1 cellular context compared by ENCODE assay signal in genomic region chr19:17555929-17556813, GRCh38.
A peak's percentile ranks its signal among the peaks of the same experiment; 100 is the strongest.
TF ChIP-seq lines count a peak whose summit lies in the region.

No MANE protein-coding gene starts in this region.

TF ChIP-seq in HepG2, 621 proteins besides CTCF, POLR2A, EP300 and RAD21 (continued from another document and continues in another):
- TF ChIP-seq ZNF710 (CRISPR knock-in tag; IDR thresholded peaks at IDR 0.05; ENCODE audit: borderline replicate concordance) (peak; percentile 30; the same call in 1 of the 2 replicates), HMGA1 (CRISPR knock-in tag; conservative IDR thresholded peaks at IDR 0.05) (no peak), AGO2 (optimal IDR thresholded peaks at IDR 0.05; ENCODE audit: low read depth, low read length) (no peak), ZNF335 (CRISPR knock-in tag; IDR thresholded peaks at IDR 0.05) (0 out of 2 replicates have a peak, but pooled peaks have one; percentile 24), KAT7 (CRISPR knock-in tag; IDR thresholded peaks at IDR 0.05; ENCODE audit: borderline replicate concordance) (no peak), MIER3 (CRISPR knock-in tag; IDR thresholded peaks at IDR 0.05; ENCODE audit: borderline replicate concordance) (no peak), ZFY (CRISPR knock-in tag; IDR thresholded peaks at IDR 0.05) (peak; percentile 66), ZNF7 (CRISPR knock-in tag; IDR thresholded peaks at IDR 0.05) (no peak), E2F5 (CRISPR knock-in tag; conservative IDR thresholded peaks at IDR 0.05) (0 out of 2 replicates have a peak, but pooled peaks have one; percentile 8), ZNF724P (CRISPR knock-in tag; IDR thresholded peaks at IDR 0.05; ENCODE audit: borderline replicate concordance) (no peak), MLX (CRISPR knock-in tag; IDR thresholded peaks at IDR 0.05) (no peak), U2AF2 (IDR thresholded peaks at IDR 0.05; ENCODE audit: low read depth, low read length) (no peak), IKZF4 (CRISPR knock-in tag; IDR thresholded peaks at IDR 0.05; ENCODE audit: borderline replicate concordance, low read depth, not compliant biosample characterization) (no peak), ZNF205 (CRISPR knock-in tag; IDR thresholded peaks at IDR 0.05) (no peak), SMAD1 (CRISPR knock-in tag; IDR thresholded peaks at IDR 0.05; ENCODE audit: borderline replicate concordance, low read depth) (peak; percentile 84), SRSF1 (optimal IDR thresholded peaks at IDR 0.05; ENCODE audit: low read depth, low read length) (no peak), NFE2L2 (IDR thresholded peaks at IDR 0.05; ENCODE audit: low read length) (no peak), ZHX2 (IDR thresholded peaks at IDR 0.05; ENCODE audit: low read depth) (no peak), ZHX2 (CRISPR knock-in tag; IDR thresholded peaks at IDR 0.05; ENCODE audit: borderline replicate concordance) (no peak), SIX1 (CRISPR knock-in tag; IDR thresholded peaks at IDR 0.05; ENCODE audit: borderline replicate concordance) (no peak), ELF4 (CRISPR knock-in tag; IDR thresholded peaks at IDR 0.05; ENCODE audit: borderline replicate concordance) (no peak), NFE2 (CRISPR knock-in tag; IDR thresholded peaks at IDR 0.05) (no peak), FOXA1 (IDR thresholded peaks at IDR 0.05) (no peak), FOXA1 (CRISPR knock-in tag; IDR thresholded peaks at IDR 0.05) (no peak), ZSCAN20 (CRISPR knock-in tag; IDR thresholded peaks at IDR 0.05; ENCODE audit: borderline replicate concordance) (no peak), ZNF331 (CRISPR knock-in tag; IDR thresholded peaks at IDR 0.05) (no peak), ZNF225 (CRISPR knock-in tag; IDR thresholded peaks at IDR 0.05) (no peak), KDM6A (CRISPR knock-in tag; IDR thresholded peaks at IDR 0.05; ENCODE audit: low read depth) (no peak), HDAC6 (IDR thresholded peaks at IDR 0.05; ENCODE audit: low read depth, low read length) (no peak), IRX3 (CRISPR knock-in tag; IDR thresholded peaks at IDR 0.05; ENCODE audit: borderline replicate concordance, low read depth) (no peak), HOXA3 (CRISPR knock-in tag; IDR thresholded peaks at IDR 0.05) (peak; percentile 59), ZNF276 (CRISPR knock-in tag; IDR thresholded peaks at IDR 0.05; ENCODE audit: low read depth) (no peak), ZNF616 (CRISPR knock-in tag; IDR thresholded peaks at IDR 0.05; ENCODE audit: low read depth) (no peak), RBFOX2 (IDR thresholded peaks at IDR 0.05; ENCODE audit: low read depth, low read length) (peak; percentile 67), ZNF234 (CRISPR knock-in tag; conservative IDR thresholded peaks at IDR 0.05) (no peak), ARID2 (CRISPR knock-in tag; IDR thresholded peaks at IDR 0.05; ENCODE audit: borderline replicate concordance) (no peak)
- TF ChIP-seq, protein P1, sequence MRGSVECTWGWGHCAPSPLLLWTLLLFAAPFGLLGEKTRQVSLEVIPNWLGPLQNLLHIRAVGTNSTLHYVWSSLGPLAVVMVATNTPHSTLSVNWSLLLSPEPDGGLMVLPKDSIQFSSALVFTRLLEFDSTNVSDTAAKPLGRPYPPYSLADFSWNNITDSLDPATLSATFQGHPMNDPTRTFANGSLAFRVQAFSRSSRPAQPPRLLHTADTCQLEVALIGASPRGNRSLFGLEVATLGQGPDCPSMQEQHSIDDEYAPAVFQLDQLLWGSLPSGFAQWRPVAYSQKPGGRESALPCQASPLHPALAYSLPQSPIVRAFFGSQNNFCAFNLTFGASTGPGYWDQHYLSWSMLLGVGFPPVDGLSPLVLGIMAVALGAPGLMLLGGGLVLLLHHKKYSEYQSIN (CRISPR knock-in tag; IDR thresholded peaks at IDR 0.05; ENCODE audit: borderline replicate concordance): no peak
- TF ChIP-seq, protein P2, sequence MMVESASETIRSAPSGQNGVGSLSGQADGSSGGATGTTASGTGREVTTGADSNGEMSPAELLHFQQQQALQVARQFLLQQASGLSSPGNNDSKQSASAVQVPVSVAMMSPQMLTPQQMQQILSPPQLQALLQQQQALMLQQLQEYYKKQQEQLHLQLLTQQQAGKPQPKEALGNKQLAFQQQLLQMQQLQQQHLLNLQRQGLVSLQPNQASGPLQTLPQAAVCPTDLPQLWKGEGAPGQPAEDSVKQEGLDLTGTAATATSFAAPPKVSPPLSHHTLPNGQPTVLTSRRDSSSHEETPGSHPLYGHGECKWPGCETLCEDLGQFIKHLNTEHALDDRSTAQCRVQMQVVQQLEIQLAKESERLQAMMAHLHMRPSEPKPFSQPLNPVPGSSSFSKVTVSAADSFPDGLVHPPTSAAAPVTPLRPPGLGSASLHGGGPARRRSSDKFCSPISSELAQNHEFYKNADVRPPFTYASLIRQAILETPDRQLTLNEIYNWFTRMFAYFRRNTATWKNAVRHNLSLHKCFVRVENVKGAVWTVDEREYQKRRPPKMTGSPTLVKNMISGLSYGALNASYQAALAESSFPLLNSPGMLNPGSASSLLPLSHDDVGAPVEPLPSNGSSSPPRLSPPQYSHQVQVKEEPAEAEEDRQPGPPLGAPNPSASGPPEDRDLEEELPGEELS (CRISPR knock-in tag; IDR thresholded peaks at IDR 0.05): peak; percentile 43; the same call in 1 of the 2 replicates
- TF ChIP-seq, protein P3, sequence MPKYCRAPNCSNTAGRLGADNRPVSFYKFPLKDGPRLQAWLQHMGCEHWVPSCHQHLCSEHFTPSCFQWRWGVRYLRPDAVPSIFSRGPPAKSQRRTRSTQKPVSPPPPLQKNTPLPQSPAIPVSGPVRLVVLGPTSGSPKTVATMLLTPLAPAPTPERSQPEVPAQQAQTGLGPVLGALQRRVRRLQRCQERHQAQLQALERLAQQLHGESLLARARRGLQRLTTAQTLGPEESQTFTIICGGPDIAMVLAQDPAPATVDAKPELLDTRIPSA (CRISPR knock-in tag; IDR thresholded peaks at IDR 0.05; ENCODE audit: borderline replicate concordance): no peak
- TF ChIP-seq, protein P4, sequence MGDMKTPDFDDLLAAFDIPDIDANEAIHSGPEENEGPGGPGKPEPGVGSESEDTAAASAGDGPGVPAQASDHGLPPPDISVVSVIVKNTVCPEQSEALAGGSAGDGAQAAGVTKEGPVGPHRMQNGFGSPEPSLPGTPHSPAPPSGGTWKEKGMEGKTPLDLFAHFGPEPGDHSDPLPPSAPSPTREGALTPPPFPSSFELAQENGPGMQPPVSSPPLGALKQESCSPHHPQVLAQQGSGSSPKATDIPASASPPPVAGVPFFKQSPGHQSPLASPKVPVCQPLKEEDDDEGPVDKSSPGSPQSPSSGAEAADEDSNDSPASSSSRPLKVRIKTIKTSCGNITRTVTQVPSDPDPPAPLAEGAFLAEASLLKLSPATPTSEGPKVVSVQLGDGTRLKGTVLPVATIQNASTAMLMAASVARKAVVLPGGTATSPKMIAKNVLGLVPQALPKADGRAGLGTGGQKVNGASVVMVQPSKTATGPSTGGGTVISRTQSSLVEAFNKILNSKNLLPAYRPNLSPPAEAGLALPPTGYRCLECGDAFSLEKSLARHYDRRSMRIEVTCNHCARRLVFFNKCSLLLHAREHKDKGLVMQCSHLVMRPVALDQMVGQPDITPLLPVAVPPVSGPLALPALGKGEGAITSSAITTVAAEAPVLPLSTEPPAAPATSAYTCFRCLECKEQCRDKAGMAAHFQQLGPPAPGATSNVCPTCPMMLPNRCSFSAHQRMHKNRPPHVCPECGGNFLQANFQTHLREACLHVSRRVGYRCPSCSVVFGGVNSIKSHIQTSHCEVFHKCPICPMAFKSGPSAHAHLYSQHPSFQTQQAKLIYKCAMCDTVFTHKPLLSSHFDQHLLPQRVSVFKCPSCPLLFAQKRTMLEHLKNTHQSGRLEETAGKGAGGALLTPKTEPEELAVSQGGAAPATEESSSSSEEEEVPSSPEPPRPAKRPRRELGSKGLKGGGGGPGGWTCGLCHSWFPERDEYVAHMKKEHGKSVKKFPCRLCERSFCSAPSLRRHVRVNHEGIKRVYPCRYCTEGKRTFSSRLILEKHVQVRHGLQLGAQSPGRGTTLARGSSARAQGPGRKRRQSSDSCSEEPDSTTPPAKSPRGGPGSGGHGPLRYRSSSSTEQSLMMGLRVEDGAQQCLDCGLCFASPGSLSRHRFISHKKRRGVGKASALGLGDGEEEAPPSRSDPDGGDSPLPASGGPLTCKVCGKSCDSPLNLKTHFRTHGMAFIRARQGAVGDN (CRISPR knock-in tag; IDR thresholded peaks at IDR 0.05): peak; percentile 71
- TF ChIP-seq, protein P5, sequence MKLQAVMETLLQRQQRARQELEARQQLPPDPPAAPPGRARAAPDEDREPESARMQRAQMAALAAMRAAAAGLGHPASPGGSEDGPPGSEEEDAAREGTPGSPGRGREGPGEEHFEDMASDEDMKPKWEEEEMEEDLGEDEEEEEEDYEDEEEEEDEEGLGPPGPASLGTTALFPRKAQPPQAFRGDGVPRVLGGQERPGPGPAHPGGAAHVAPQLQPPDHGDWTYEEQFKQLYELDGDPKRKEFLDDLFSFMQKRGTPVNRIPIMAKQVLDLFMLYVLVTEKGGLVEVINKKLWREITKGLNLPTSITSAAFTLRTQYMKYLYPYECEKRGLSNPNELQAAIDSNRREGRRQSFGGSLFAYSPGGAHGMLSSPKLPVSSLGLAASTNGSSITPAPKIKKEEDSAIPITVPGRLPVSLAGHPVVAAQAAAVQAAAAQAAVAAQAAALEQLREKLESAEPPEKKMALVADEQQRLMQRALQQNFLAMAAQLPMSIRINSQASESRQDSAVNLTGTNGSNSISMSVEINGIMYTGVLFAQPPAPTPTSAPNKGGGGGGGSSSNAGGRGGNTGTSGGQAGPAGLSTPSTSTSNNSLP (IDR thresholded peaks at IDR 0.05; ENCODE audit: low read depth, low read length): no peak
